ENCODE assay signal across 15 cellular contexts in genomic region chr17:63426917-63427308, GRCh38.
"Had no signal": no experiment of that assay in that cellular context is flagged by ENCODE, and none has a peak within 500 bp of the region (broad histone marks: within the 10 kb centered on the region; RNA-seq: fewer than 3 reads in every experiment).

No MANE protein-coding gene starts in this region.

- H3K27me3 ChIP-seq: cardiac muscle cell, colonic mucosa, right lobe of liver, transverse colon had no signal

- H3K9me3 Mint-ChIP-seq: nephron; stimulated activated naive B cell treated with anti-CD40 and anti-IgM and Interleukin-4, amounts not matched to agents 10 μg/mL and 1 μg/mL and 100 μg/mL, for 72 hours had no signal

- ATAC-seq: activated CD4-positive, alpha-beta T cell treated with anti-CD3 and anti-CD28 coated beads for 36 hours; psoas muscle; right lobe of liver; stimulated activated naive B cell treated with anti-CD40 and anti-IgM and Interleukin-4, amounts not matched to agents 10 μg/mL and 1 μg/mL and 100 μg/mL, for 72 hours had no signal

- H3K4me3 Mint-ChIP-seq: activated CD4-positive, alpha-beta T cell treated with anti-CD3 and anti-CD28 coated beads for 36 hours; nephron; stimulated activated naive B cell treated with anti-CD40 and anti-IgM and Interleukin-4, amounts not matched to agents 10 μg/mL and 1 μg/mL and 100 μg/mL, for 72 hours had no signal

- H3K4me1 ChIP-seq: colonic mucosa, psoas muscle had no signal

- H3K9me3 ChIP-seq: colonic mucosa, left ventricle myocardium inferior, psoas muscle, right lobe of liver, transverse colon had no signal

- H3K27me3 Mint-ChIP-seq: activated CD4-positive, alpha-beta T cell treated with anti-CD3 and anti-CD28 coated beads for 36 hours; stimulated activated naive B cell treated with anti-CD40 and anti-IgM and Interleukin-4, amounts not matched to agents 10 μg/mL and 1 μg/mL and 100 μg/mL, for 72 hours had no signal

- DNase-seq: activated CD4-positive, alpha-beta T cell treated with anti-CD3 and anti-CD28 coated beads for 36 hours; activated naive CD4-positive, alpha-beta T cell treated with Interleukin-2 at 50 U/mL for 16 hours; colonic mucosa; left ventricle myocardium inferior; mesenchymal stem cell; occipital lobe; psoas muscle; stimulated activated naive B cell treated with anti-CD40 and anti-IgM and Interleukin-4, amounts not matched to agents 10 μg/mL and 1 μg/mL and 100 μg/mL, for 72 hours; T1000; transverse colon; WERI-Rb-1 had no signal

- H3K36me3 ChIP-seq: colonic mucosa, left ventricle myocardium inferior, right lobe of liver, transverse colon, WERI-Rb-1 had no signal

- H3K27ac ChIP-seq: cardiac muscle cell, colonic mucosa, epithelial cell of prostate, left ventricle myocardium inferior, psoas muscle, right lobe of liver, transverse colon, WERI-Rb-1 had no signal

- H3K27ac Mint-ChIP-seq: activated CD4-positive, alpha-beta T cell treated with anti-CD3 and anti-CD28 coated beads for 36 hours; nephron; stimulated activated naive B cell treated with anti-CD40 and anti-IgM and Interleukin-4, amounts not matched to agents 10 μg/mL and 1 μg/mL and 100 μg/mL, for 72 hours had no signal

- H3K4me3 ChIP-seq: cardiac muscle cell, colonic mucosa, left ventricle myocardium inferior, psoas muscle, right lobe of liver, transverse colon had no signal
